Comparison of ENCODE assay signal across 23 cellular contexts in genomic region chr7:151133986-151134742, GRCh38. TPM values are rescaled to one million over a fixed set of nuclear protein-coding genes. Genes with fewer than 3 reads are reported as not detected.
"Had no signal": no experiment of that assay in that cellular context is flagged by ENCODE, and none has a peak within 500 bp of the region (broad histone marks: within the 10 kb centered on the region; RNA-seq: fewer than 3 reads in every experiment).

No MANE protein-coding gene starts in this region.

- H3K9me3 Mint-ChIP-seq: activated B cell treated with CpG ODN at 0.5 μM for 24 hours; activated naive CD4-positive, alpha-beta T cell treated with anti-CD3 and anti-CD28 coated beads, Interleukin-2, amount 10 ng/mL, durations not matched to agents 7 days and 5 days; mesothelial cell of epicardium; natural killer cell treated with Interleukin-12 subunit alpha and Interleukin-12 subunit beta and Interleukin-15 and Interleukin-18, amount 100 ng/mL, for 72 hours; T-helper 1 cell treated with Interleukin-12 subunit alpha and Interleukin-12 subunit beta and Interleukin-4 antibody, amounts not matched to agents 30 μg/mL and 1 μg/mL, for 36 hours; type B pancreatic cell had no signal

- H3K4me3 Mint-ChIP-seq: activated B cell treated with CpG ODN at 0.5 μM for 24 hours; activated CD4-positive, alpha-beta T cell treated with anti-CD3 and anti-CD28 coated beads for 36 hours; activated naive CD4-positive, alpha-beta T cell treated with anti-CD3 and anti-CD28 coated beads, Interleukin-2, amount 10 ng/mL, durations not matched to agents 7 days and 5 days; brain; mesothelial cell of epicardium; natural killer cell treated with Interleukin-12 subunit alpha and Interleukin-12 subunit beta and Interleukin-15 and Interleukin-18, amount 100 ng/mL, for 72 hours; T-helper 1 cell treated with Interleukin-12 subunit alpha and Interleukin-12 subunit beta and Interleukin-4 antibody, amounts not matched to agents 30 μg/mL and 1 μg/mL, for 36 hours; type B pancreatic cell had no signal

- DNase-seq: activated B cell treated with CpG ODN at 0.5 μM for 24 hours; activated CD4-positive, alpha-beta T cell treated with anti-CD3 and anti-CD28 coated beads for 36 hours; activated CD4-positive, alpha-beta T cell treated with anti-CD3 and anti-CD28 coated beads, Interleukin-2, amount 50 U/mL, for 48 hours; activated effector memory CD4-positive, alpha-beta T cell treated with anti-CD3 and anti-CD28 coated beads, Interleukin-2, amount 50 U/mL, for 16 hours; activated naive CD4-positive, alpha-beta T cell treated with anti-CD3 and anti-CD28 coated beads, Interleukin-2, amount 10 ng/mL, durations not matched to agents 7 days and 5 days; anterior cingulate cortex; caudate nucleus; dermis blood vessel endothelial cell; effector CD8-positive, alpha-beta T cell; left colon; mammary epithelial cell; stimulated activated CD4-positive, alpha-beta T cell treated with anti-CD3 and anti-CD28 coated beads, Interleukin-4, amount 100 ng/mL, for 1 hour; stimulated activated naive CD4-positive, alpha-beta T cell; T1000 had no signal

- H3K4me3 ChIP-seq: pancreas, thoracic aorta had no signal

- H3K27ac Mint-ChIP-seq: activated B cell treated with CpG ODN at 0.5 μM for 24 hours; activated CD4-positive, alpha-beta T cell treated with anti-CD3 and anti-CD28 coated beads for 36 hours; activated naive CD4-positive, alpha-beta T cell treated with anti-CD3 and anti-CD28 coated beads, Interleukin-2, amount 10 ng/mL, durations not matched to agents 7 days and 5 days; brain; mesothelial cell of epicardium; natural killer cell treated with Interleukin-12 subunit alpha and Interleukin-12 subunit beta and Interleukin-15 and Interleukin-18, amount 100 ng/mL, for 72 hours; T-helper 1 cell treated with Interleukin-12 subunit alpha and Interleukin-12 subunit beta and Interleukin-4 antibody, amounts not matched to agents 30 μg/mL and 1 μg/mL, for 36 hours; type B pancreatic cell had no signal

- H3K27ac ChIP-seq: pancreas, thoracic aorta had no signal

- H3K27me3 Mint-ChIP-seq: activated B cell treated with CpG ODN at 0.5 μM for 24 hours; activated CD4-positive, alpha-beta T cell treated with anti-CD3 and anti-CD28 coated beads for 36 hours; activated naive CD4-positive, alpha-beta T cell treated with anti-CD3 and anti-CD28 coated beads, Interleukin-2, amount 10 ng/mL, durations not matched to agents 7 days and 5 days; natural killer cell treated with Interleukin-12 subunit alpha and Interleukin-12 subunit beta and Interleukin-15 and Interleukin-18, amount 100 ng/mL, for 72 hours; type B pancreatic cell had no signal

- H3K36me3 Mint-ChIP-seq: activated naive CD4-positive, alpha-beta T cell treated with anti-CD3 and anti-CD28 coated beads, Interleukin-2, amount 10 ng/mL, durations not matched to agents 7 days and 5 days; natural killer cell treated with Interleukin-12 subunit alpha and Interleukin-12 subunit beta and Interleukin-15 and Interleukin-18, amount 100 ng/mL, for 72 hours had no signal

- H3K4me1 ChIP-seq: pancreas had no signal

- H3K4me1 Mint-ChIP-seq: activated B cell treated with CpG ODN at 0.5 μM for 24 hours; activated CD4-positive, alpha-beta T cell treated with anti-CD3 and anti-CD28 coated beads for 36 hours had no signal

- H3K9me3 ChIP-seq: pancreas, thoracic aorta had no signal

- ATAC-seq: activated CD4-positive, alpha-beta T cell treated with anti-CD3 and anti-CD28 coated beads for 36 hours; natural killer cell treated with Interleukin-12 subunit alpha and Interleukin-12 subunit beta and Interleukin-15 and Interleukin-18, amount 100 ng/mL, for 72 hours; pancreas had no signal

- H3K27me3 ChIP-seq: pancreas had no signal

RNA-seq across cellular contexts. Expression of gene GBX1, which starts 33.3 kb away (rescaled TPM):
- total RNA-seq: activated B cell treated with CpG ODN at 0.5 μM for 24 hours; dermis blood vessel endothelial cell; left colon; mammary epithelial cell; mesothelial cell of epicardium; natural killer cell treated with Interleukin-12 subunit alpha and Interleukin-12 subunit beta and Interleukin-15 and Interleukin-18, amount 100 ng/mL, for 72 hours; pancreas; thoracic aorta had no signal
- polyA plus RNA-seq: esophagus, mammary epithelial cell, pancreas had no signal

RNA-seq across cellular contexts. Expression of gene ASB10, which starts 52.9 kb away (rescaled TPM):
- total RNA-seq: activated B cell treated with CpG ODN at 0.5 μM for 24 hours; activated CD4-positive, alpha-beta T cell treated with anti-CD3 and anti-CD28 coated beads for 36 hours; dermis blood vessel endothelial cell; frontal cortex; left colon; mammary epithelial cell; mesothelial cell of epicardium; natural killer cell treated with Interleukin-12 subunit alpha and Interleukin-12 subunit beta and Interleukin-15 and Interleukin-18, amount 100 ng/mL, for 72 hours; pancreas; thoracic aorta had no signal
- polyA plus RNA-seq: mammary epithelial cell, pancreas had no signal
